In the genomic region with DNA sequence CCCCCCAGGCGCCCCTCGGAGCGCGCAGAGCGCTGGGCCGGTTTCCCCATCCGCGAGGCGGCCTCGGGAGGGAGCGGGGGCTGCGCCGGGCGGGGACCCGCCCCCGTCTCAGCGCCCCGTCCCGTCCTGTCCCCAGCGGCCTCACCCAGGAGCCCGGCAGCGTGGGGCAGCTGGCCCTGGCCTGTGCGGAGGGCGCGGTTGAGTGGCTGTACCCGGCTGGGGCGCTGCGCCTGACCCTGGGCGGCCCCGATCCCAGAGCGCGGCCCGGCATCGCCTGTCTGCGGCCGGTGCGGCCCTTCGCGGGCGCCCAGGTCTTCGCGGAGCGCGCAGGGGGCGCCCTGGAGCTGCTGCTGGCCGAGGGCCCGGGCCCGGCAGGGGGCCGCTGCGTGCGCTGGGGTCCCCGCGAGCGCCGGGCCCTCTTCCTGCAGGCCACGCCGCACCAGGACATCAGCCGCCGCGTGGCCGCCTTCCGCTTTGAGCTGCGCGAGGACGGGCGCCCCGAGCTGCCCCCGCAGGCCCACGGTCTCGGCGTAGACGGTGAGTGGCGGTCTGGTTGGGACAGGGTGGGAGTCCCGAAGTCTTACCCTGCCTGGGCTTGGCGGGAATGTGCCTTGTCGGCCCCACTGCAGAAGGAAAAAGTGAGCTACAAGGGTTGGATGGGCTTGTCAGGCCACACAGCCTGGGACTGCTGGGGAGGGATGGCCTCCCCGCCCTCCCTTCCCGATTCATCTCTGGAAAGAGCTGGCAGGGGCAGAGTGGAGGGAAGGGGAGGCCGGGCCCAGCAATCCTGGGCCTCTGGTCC, we compare ENCODE assay signal across 1 cellular context.
A peak's percentile ranks its signal among the peaks of the same experiment; 100 is the strongest.
TF ChIP-seq lines count a peak whose summit lies in the region.

No MANE protein-coding gene starts in this region.

TF ChIP-seq in K562, 482 proteins besides CTCF, POLR2A, EP300 and RAD21 (continued from another document and continues in another):
- TF ChIP-seq PRPF4 (IDR thresholded peaks at IDR 0.05; ENCODE audit: insufficient read depth, low read depth, low read length, poor library complexity, severe bottlenecking) (no peak), THAP12 (CRISPR knock-in tag; IDR thresholded peaks at IDR 0.05) (no peak), KDM2B (CRISPR knock-in tag; IDR thresholded peaks at IDR 0.05) (no peak; the same call in 1 of the 2 replicates), ZBTB33 (CRISPR knock-in tag; IDR thresholded peaks at IDR 0.05) (no peak), MECOM (CRISPR knock-in tag; IDR thresholded peaks at IDR 0.05) (no peak), ZFX (CRISPR knock-in tag; IDR thresholded peaks at IDR 0.05) (peak; percentile 55), ZBTB11 (CRISPR knock-in tag; IDR thresholded peaks at IDR 0.05) (peak in 1 of 3 experiments; percentile 43; a peak in 1 of 6 replicates), FOXK2 (conservative IDR thresholded peaks at IDR 0.05 in 1 of 2, IDR thresholded peaks at IDR 0.05 in 1 of 2; ENCODE audit: low read depth in 2 of 2) (no peak), TCFL5 (CRISPR knock-in tag; conservative IDR thresholded peaks at IDR 0.05) (no peak), CXXC5 (CRISPR knock-in tag; IDR thresholded peaks at IDR 0.05) (peak; percentile 84), ZNF174 (CRISPR knock-in tag; IDR thresholded peaks at IDR 0.05) (no peak), FOXK1 (CRISPR knock-in tag; IDR thresholded peaks at IDR 0.05; ENCODE audit: borderline replicate concordance) (no peak), TEAD1 (CRISPR knock-in tag; IDR thresholded peaks at IDR 0.05) (no peak), ZC3H4 (CRISPR knock-in tag; IDR thresholded peaks at IDR 0.05; ENCODE audit: borderline replicate concordance) (no peak), CSDE1 (IDR thresholded peaks at IDR 0.05) (no peak), RBM25 (IDR thresholded peaks at IDR 0.05; ENCODE audit: low read depth, low read length, severe bottlenecking) (peak; percentile 14), KDM4B (IDR thresholded peaks at IDR 0.05; ENCODE audit: borderline replicate concordance in 2 of 2, low read depth in 1 of 2) (no peak; a peak in 1 of 4 replicates), L3MBTL2 (IDR thresholded peaks at IDR 0.05) (peak; percentile 84), ZEB2 (IDR thresholded peaks at IDR 0.05) (no peak), CHD4 (IDR thresholded peaks at IDR 0.05; ENCODE audit: insufficient read depth, insufficient replicate concordance, low read depth, low read length, poor library complexity, severe bottlenecking) (no peak), ZNF24 (IDR thresholded peaks at IDR 0.05) (no peak), NCOA6 (IDR thresholded peaks at IDR 0.05) (no peak), ZNF512 (tag; IDR thresholded peaks at IDR 0.05) (no peak), NR0B1 (IDR thresholded peaks at IDR 0.05; ENCODE audit: partially characterized antibody) (no peak), POLR2G (IDR thresholded peaks at IDR 0.05; ENCODE audit: low read depth, low read length) (peak; percentile 56), ZMIZ1 (IDR thresholded peaks at IDR 0.05; ENCODE audit: low read depth in 2 of 2, low read length in 2 of 2) (no peak), ZNF282 (CRISPR knock-in tag; IDR thresholded peaks at IDR 0.05) (0 out of 2 replicates have a peak, but pooled peaks have one; percentile 56), ZNF124 (CRISPR knock-in tag; IDR thresholded peaks at IDR 0.05) (no peak), ZNF253 (CRISPR knock-in tag; conservative IDR thresholded peaks at IDR 0.05) (no peak), GABPB2 (CRISPR knock-in tag; conservative IDR thresholded peaks at IDR 0.05) (no peak), TEAD2 (tag; IDR thresholded peaks at IDR 0.05) (no peak), MAFK (IDR thresholded peaks at IDR 0.05; ENCODE audit: low read length) (no peak), MEF2A (IDR thresholded peaks at IDR 0.05; ENCODE audit: control insufficient read depth, low read depth, low read length) (no peak)
- TF ChIP-seq, protein P1, sequence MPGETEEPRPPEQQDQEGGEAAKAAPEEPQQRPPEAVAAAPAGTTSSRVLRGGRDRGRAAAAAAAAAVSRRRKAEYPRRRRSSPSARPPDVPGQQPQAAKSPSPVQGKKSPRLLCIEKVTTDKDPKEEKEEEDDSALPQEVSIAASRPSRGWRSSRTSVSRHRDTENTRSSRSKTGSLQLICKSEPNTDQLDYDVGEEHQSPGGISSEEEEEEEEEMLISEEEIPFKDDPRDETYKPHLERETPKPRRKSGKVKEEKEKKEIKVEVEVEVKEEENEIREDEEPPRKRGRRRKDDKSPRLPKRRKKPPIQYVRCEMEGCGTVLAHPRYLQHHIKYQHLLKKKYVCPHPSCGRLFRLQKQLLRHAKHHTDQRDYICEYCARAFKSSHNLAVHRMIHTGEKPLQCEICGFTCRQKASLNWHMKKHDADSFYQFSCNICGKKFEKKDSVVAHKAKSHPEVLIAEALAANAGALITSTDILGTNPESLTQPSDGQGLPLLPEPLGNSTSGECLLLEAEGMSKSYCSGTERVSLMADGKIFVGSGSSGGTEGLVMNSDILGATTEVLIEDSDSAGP (CRISPR knock-in tag; IDR thresholded peaks at IDR 0.05) = no peak
- TF ChIP-seq, protein P2, sequence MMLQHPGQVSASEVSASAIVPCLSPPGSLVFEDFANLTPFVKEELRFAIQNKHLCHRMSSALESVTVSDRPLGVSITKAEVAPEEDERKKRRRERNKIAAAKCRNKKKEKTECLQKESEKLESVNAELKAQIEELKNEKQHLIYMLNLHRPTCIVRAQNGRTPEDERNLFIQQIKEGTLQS (IDR thresholded peaks at IDR 0.05) = no peak
- TF ChIP-seq, protein P2 (CRISPR knock-in tag; conservative IDR thresholded peaks at IDR 0.05) = no peak
- TF ChIP-seq, protein P3, sequence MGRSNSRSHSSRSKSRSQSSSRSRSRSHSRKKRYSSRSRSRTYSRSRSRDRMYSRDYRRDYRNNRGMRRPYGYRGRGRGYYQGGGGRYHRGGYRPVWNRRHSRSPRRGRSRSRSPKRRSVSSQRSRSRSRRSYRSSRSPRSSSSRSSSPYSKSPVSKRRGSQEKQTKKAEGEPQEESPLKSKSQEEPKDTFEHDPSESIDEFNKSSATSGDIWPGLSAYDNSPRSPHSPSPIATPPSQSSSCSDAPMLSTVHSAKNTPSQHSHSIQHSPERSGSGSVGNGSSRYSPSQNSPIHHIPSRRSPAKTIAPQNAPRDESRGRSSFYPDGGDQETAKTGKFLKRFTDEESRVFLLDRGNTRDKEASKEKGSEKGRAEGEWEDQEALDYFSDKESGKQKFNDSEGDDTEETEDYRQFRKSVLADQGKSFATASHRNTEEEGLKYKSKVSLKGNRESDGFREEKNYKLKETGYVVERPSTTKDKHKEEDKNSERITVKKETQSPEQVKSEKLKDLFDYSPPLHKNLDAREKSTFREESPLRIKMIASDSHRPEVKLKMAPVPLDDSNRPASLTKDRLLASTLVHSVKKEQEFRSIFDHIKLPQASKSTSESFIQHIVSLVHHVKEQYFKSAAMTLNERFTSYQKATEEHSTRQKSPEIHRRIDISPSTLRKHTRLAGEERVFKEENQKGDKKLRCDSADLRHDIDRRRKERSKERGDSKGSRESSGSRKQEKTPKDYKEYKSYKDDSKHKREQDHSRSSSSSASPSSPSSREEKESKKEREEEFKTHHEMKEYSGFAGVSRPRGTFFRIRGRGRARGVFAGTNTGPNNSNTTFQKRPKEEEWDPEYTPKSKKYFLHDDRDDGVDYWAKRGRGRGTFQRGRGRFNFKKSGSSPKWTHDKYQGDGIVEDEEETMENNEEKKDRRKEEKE (IDR thresholded peaks at IDR 0.05; ENCODE audit: borderline replicate concordance in 1 of 2, control insufficient read depth in 1 of 2, low read depth in 2 of 2, low read length in 1 of 2) = no peak
